Comparison of ENCODE assay signal across 9 cellular contexts in genomic region chr13:77429320-77430142, GRCh38.
DNase-seq lines count a peak whose midpoint lies in the region; ATAC-seq and TF ChIP-seq lines count a peak whose summit lies in the region.
"Had no signal": no experiment of that assay in that cellular context is flagged by ENCODE, and none has a peak within 500 bp of the region (broad histone marks: within the 10 kb centered on the region; RNA-seq: fewer than 3 reads in every experiment).

No MANE protein-coding gene starts in this region.

- no peak overlapping the region for H3K27ac Mint-ChIP-seq in type B pancreatic cell

- no peaks in the 10 kb centered on the region for H3K27me3 Mint-ChIP-seq in type B pancreatic cell

- 55% methylated on average over 8 of the region's 8 CpGs for WGBS in prostate gland
- 80 to 81% methylated on average over 8 of the region's 8 CpGs for WGBS in aorta, 2 donors

- TF ChIP-seq POLR2A in prostate gland (IDR thresholded peaks at IDR 0.05) = no peak

- no peaks in the 10 kb centered on the region for H3K27me3 ChIP-seq in prostate gland (replicated peaks; ENCODE audit: insufficient read depth)
- H3K27me3 ChIP-seq in aorta (ENCODE audit: control insufficient read depth in 1 of 2, insufficient read depth in 2 of 2, low read length in 1 of 2) = no peaks in the 10 kb centered on the region
- H3K27me3 ChIP-seq: SJSA1 had no signal

- H3K4me3 Mint-ChIP-seq in type B pancreatic cell = no peak overlapping the region

- intact Hi-C loops in prostate gland (cut with DNase I) = no loop called here
- intact Hi-C loops in cardiac septum (cut with DNase I) = no loop called here
- intact Hi-C loops in aorta (cut with DNase I) = no loop called here

- H3K4me1 ChIP-seq in prostate gland (replicated peaks) (no peaks in the 10 kb centered on the region), aorta (ENCODE audit: control insufficient read depth in 1 of 2, insufficient read depth in 2 of 2, low read length in 2 of 2) (no peaks in the 10 kb centered on the region)
- H3K4me1 ChIP-seq: SJSA1 had no signal

- peak; percentile 14 for DNase-seq in HCEC 1CT
- DNase-seq in NCI-H226 = peak; percentile 28
- DNase-seq in prostate gland (ENCODE audit: low spot score) = peak; percentile 53
- no peak for DNase-seq in cardiac septum (ENCODE audit: low spot score)
- DNase-seq in NCI-H1048 (lab: John Stamatoyannopoulos, UW) = no peak
- DNase-seq in aorta = no peak
- no peak for DNase-seq in type B pancreatic cell (ENCODE audit: extremely low spot score, unreplicated experiment)

- H3K27ac ChIP-seq in prostate gland (no peak overlapping the region), aorta (ENCODE audit: low read depth in 1 of 2, low read length in 2 of 2) (no peak overlapping the region)
- H3K27ac ChIP-seq: SJSA1 had no signal

- H3K4me1 Mint-ChIP-seq in type B pancreatic cell (ENCODE audit: unreplicated experiment) = no peaks in the 10 kb centered on the region

- H3K9me3 ChIP-seq in prostate gland (no peaks in the 10 kb centered on the region), aorta (ENCODE audit: control insufficient read depth, low read length) (no peaks in the 10 kb centered on the region)
- H3K9me3 ChIP-seq: SJSA1 had no signal

- H3K36me3 Mint-ChIP-seq in type B pancreatic cell = no peaks in the 10 kb centered on the region

- H3K9me3 Mint-ChIP-seq in type B pancreatic cell = no peaks in the 10 kb centered on the region

- TF ChIP-seq CTCF in prostate gland (IDR thresholded peaks at IDR 0.05) (no peak), type B pancreatic cell (conservative IDR thresholded peaks at IDR 0.05) (no peak)

- no peaks in the 10 kb centered on the region for H3K36me3 ChIP-seq in prostate gland
- H3K36me3 ChIP-seq in aorta (ENCODE audit: control insufficient read depth in 1 of 2, insufficient read depth in 2 of 2, low read length in 1 of 2) = no peaks in the 10 kb centered on the region
- H3K36me3 ChIP-seq: SJSA1 had no signal

- peak; percentile 48 for ATAC-seq in GM18861 (IDR thresholded peaks at IDR 0.05; ENCODE audit: unreplicated experiment)
- no peak for ATAC-seq in aorta (ENCODE audit: low FRiP score)

- H3K4me3 ChIP-seq in prostate gland = no peak overlapping the region
- H3K4me3 ChIP-seq in aorta (ENCODE audit: low read length in 2 of 2) = no peak overlapping the region
- H3K4me3 ChIP-seq: SJSA1 had no signal

Comparison
In these comparisons a context has a peak if more than half of its experiments do, and no peak if none do; other contexts are left out.
1. DNase-seq: peak in HCEC 1CT (single experiment), NCI-H226 (single experiment) and prostate gland (single experiment); none in cardiac septum (single experiment), NCI-H1048 (single experiment), aorta (0 of 2) and type B pancreatic cell (single experiment).